Comparison of ENCODE assay signal across 15 cellular contexts in the genomic region with DNA sequence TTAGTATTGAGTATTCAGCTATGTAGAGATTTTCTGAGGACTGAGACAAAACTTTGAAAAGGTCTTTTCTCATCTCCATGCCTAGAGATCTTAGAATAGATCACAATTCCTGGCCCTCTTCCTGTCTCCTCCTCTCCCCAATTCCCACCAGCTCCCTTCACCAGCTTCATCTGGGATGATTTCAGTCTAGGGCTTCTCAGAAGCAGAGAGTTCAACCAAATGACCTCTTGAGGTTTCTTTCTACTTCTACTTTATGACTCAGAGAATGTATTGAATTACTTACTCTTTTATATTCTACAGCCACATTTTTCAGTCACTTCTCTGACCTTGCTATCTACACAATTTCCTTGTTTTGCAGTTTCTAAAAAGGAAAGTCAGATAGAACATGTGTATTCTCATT. TPM values are rescaled to one million over a fixed set of nuclear protein-coding genes. Genes with fewer than 3 reads are reported as not detected.
DNase-seq lines count a peak whose midpoint lies in the region; ATAC-seq, FAIRE-seq and TF ChIP-seq lines count a peak whose summit lies in the region.
"Had no signal": no experiment of that assay in that cellular context is flagged by ENCODE, and none has a peak within 500 bp of the region (broad histone marks: within the 10 kb centered on the region; RNA-seq: fewer than 3 reads in every experiment).

No MANE protein-coding gene starts in this region.

- H3K27ac ChIP-seq in PC-3 (ENCODE audit: low read length), result peak overlapping the region; percentile 3; the same call in 1 of the 2 replicates
- peak overlapping the region; percentile 77 for H3K27ac ChIP-seq in endothelial cell of umbilical vein (ENCODE audit: insufficient read depth, low read depth, low read length)
- peak overlapping the region; percentile 76 for H3K27ac ChIP-seq in osteoblast (ENCODE audit: low read depth, low read length)
- H3K27ac ChIP-seq: neutrophil, SJSA1, stomach had no signal

- 0 out of 2 replicates have a peak overlapping the region, but pooled peaks have one; percentile 14 for H3K4me2 ChIP-seq in PC-3 (ENCODE audit: low read length)
- H3K4me2 ChIP-seq in endothelial cell of umbilical vein (ENCODE audit: insufficient read depth, low read length), result peak overlapping the region; percentile 52
- peak overlapping the region; percentile 44 for H3K4me2 ChIP-seq in osteoblast (ENCODE audit: insufficient read depth, low read length)

- peaks cover 25% of the 10 kb centered on the region for H3K4me1 ChIP-seq in PC-3 (ENCODE audit: insufficient read depth, low read length)
- peaks cover 21% of the 10 kb centered on the region for H3K4me1 ChIP-seq in endothelial cell of umbilical vein (ENCODE audit: control insufficient read depth, extremely low read depth, insufficient read depth, low read length)
- peaks cover 17% of the 10 kb centered on the region for H3K4me1 ChIP-seq in osteoblast (ENCODE audit: insufficient read depth, low read length)
- H3K4me1 ChIP-seq: stomach had no signal

- H3K9ac ChIP-seq in PC-3 (ENCODE audit: low read length), result no peak overlapping the region
- peak overlapping the region; percentile 47 for H3K9ac ChIP-seq in endothelial cell of umbilical vein (replicated peaks; ENCODE audit: extremely low read depth, insufficient read depth, low read length)

- DNase-seq in EL (peak; percentile 97), PC-3 (peak; percentile 86), endothelial cell of umbilical vein (ENCODE audit: low read depth, low spot score) (peak; percentile 63), osteoblast (ENCODE audit: insufficient read length, low spot score, missing footprints) (peak; percentile 90), NCI-H82 (lab: John Stamatoyannopoulos, UW) (no peak), NOMO-1 treated with DMSO at 0.1 percent for 48 hours (lab: John Stamatoyannopoulos, UW; ENCODE audit: unreplicated experiment) (no peak), GM19238 (ENCODE audit: insufficient read length, low spot score) (no peak)
- DNase-seq: activated CD4-positive, alpha-beta T cell treated with anti-CD3 and anti-CD28 coated beads, Interleukin-2, amount 10 ng/mL, durations not matched to agents 24 days and 14 days; endodermal cell; immature natural killer cell; NCI-H2171 treated with DMSO at 0.1 percent for 48 hours; stomach had no signal

- H3K4me3 ChIP-seq in PC-3 (ENCODE audit: low read length), result no peak overlapping the region
- no peak overlapping the region for H3K4me3 ChIP-seq in endothelial cell of umbilical vein (replicated peaks in 1 of 3; ENCODE audit: insufficient read depth in 1 of 3, low read depth in 1 of 3, low read length in 3 of 3)
- no peak overlapping the region for H3K4me3 ChIP-seq in osteoblast (ENCODE audit: insufficient read depth, low read length)
- H3K4me3 ChIP-seq: SJSA1, stomach had no signal

- no peaks in the 10 kb centered on the region for H3K9me3 ChIP-seq in PC-3 (ENCODE audit: low read length)
- no peaks in the 10 kb centered on the region for H3K9me3 ChIP-seq in endothelial cell of umbilical vein (replicated peaks; ENCODE audit: control insufficient read depth, insufficient read depth, low read length)
- H3K9me3 ChIP-seq in osteoblast (ENCODE audit: low read depth, low read length), result no peaks in the 10 kb centered on the region
- H3K9me3 ChIP-seq: neutrophil, stomach had no signal

- intact Hi-C loops in PC-3 (cut with micrococcal nuclease), result no loop called here
- intact Hi-C loops in endothelial cell of umbilical vein (cut with micrococcal nuclease), result loop anchor here (1.0 kb wide), 1 partner anchor 19 kb away; the partner anchor contains the start of gene SNX6

- peak; percentile 83 for ATAC-seq in PC-3
- no peak for ATAC-seq in HG03175 (IDR thresholded peaks at IDR 0.05; ENCODE audit: unreplicated experiment)

- BruUV-seq in PC-3 (replicated peaks; lab: Mats Ljungman, UMichigan) (no TSS peak), endothelial cell of umbilical vein (replicated peaks; lab: Mats Ljungman, UMichigan) (no TSS peak)

- TF ChIP-seq CTCF in PC-3 (conservative IDR thresholded peaks at IDR 0.05; ENCODE audit: low read depth, low read length), result no peak
- no peak for TF ChIP-seq CTCF in endothelial cell of umbilical vein (IDR thresholded peaks at IDR 0.05; ENCODE audit: extremely low read depth in 1 of 2, insufficient read depth in 1 of 2, low read depth in 1 of 2, low read length in 2 of 2)
- TF ChIP-seq CTCF in osteoblast (IDR thresholded peaks at IDR 0.05; ENCODE audit: extremely low read depth, low read depth, low read length), result no peak

- H4K20me1 ChIP-seq in PC-3 (ENCODE audit: low read length) (no peaks in the 10 kb centered on the region), endothelial cell of umbilical vein (replicated peaks; ENCODE audit: control insufficient read depth, extremely low read depth, insufficient read depth, low read length) (no peaks in the 10 kb centered on the region), osteoblast (ENCODE audit: insufficient read depth, low read length) (no peaks in the 10 kb centered on the region)

- H3K36me3 ChIP-seq in PC-3 (ENCODE audit: low read depth, low read length), result no peaks in the 10 kb centered on the region
- no peaks in the 10 kb centered on the region for H3K36me3 ChIP-seq in endothelial cell of umbilical vein (ENCODE audit: control insufficient read depth in 2 of 2, extremely low read depth in 1 of 2, insufficient read depth in 2 of 2, low read length in 2 of 2)
- no peaks in the 10 kb centered on the region for H3K36me3 ChIP-seq in osteoblast (ENCODE audit: insufficient read depth, low read length)
- H3K36me3 ChIP-seq: neutrophil, SJSA1, stomach had no signal

- TF ChIP-seq POLR2A in endothelial cell of umbilical vein (IDR thresholded peaks at IDR 0.05; ENCODE audit: low read depth, low read length), result no peak

- no peaks in the 10 kb centered on the region for H3K9me2 ChIP-seq in PC-3 (replicated peaks; ENCODE audit: low read length)

- H3K79me2 ChIP-seq in PC-3 (ENCODE audit: low read length) (no peaks in the 10 kb centered on the region), endothelial cell of umbilical vein (ENCODE audit: control insufficient read depth, insufficient read depth, low read length) (no peaks in the 10 kb centered on the region), osteoblast (ENCODE audit: insufficient read depth, low read length) (no peaks in the 10 kb centered on the region)

- H2AFZ ChIP-seq in PC-3 (ENCODE audit: low read length) (no peak overlapping the region), endothelial cell of umbilical vein (ENCODE audit: low read depth, low read length) (no peak overlapping the region), osteoblast (ENCODE audit: low read length) (no peak overlapping the region)

- no peaks in the 10 kb centered on the region for H3K27me3 ChIP-seq in PC-3 (ENCODE audit: low read length)
- no peaks in the 10 kb centered on the region for H3K27me3 ChIP-seq in endothelial cell of umbilical vein (ENCODE audit: control insufficient read depth in 2 of 2, insufficient read depth in 2 of 2, low read length in 2 of 2)
- H3K27me3 ChIP-seq in osteoblast (ENCODE audit: insufficient read depth, low read length), result no peaks in the 10 kb centered on the region
- H3K27me3 ChIP-seq: neutrophil, SJSA1, stomach had no signal

- POLR2A ChIA-PET in PC-3 (lab: Charles Lee; ENCODE audit: unreplicated experiment) (no interaction called here), endothelial cell of umbilical vein (lab: Charles Lee) (no interaction called here)

- H3K9me1 ChIP-seq in endothelial cell of umbilical vein (replicated peaks; ENCODE audit: control insufficient read depth, extremely low read depth, insufficient read depth, low read length), result no peaks in the 10 kb centered on the region

- H3F3A ChIP-seq in PC-3 (ENCODE audit: low read length, unreplicated experiment), result no peaks in the 10 kb centered on the region

- CTCF ChIA-PET in PC-3 (lab: Charles Lee), result no interaction called here
- CTCF ChIA-PET in endothelial cell of umbilical vein (lab: Charles Lee), result interaction anchor here (0.9 to 1.4 kb wide), 2 partner anchors 9 to 74 kb away, joined by 3 to 6 read pairs; no protein-coding TSS in a partner anchor

- dilution Hi-C loops in endothelial cell of umbilical vein (cut with MboI; ENCODE audit: extremely low pct_ligation_motif_present, low sequenced_read_pairs), result no loop called here

- peak; percentile 85 for FAIRE-seq in endothelial cell of umbilical vein (lab: Jason Lieb, UNC)

TF ChIP-seq in endothelial cell of umbilical vein, 7 proteins besides CTCF, POLR2A, EP300 and RAD21:
- TF ChIP-seq EZH2 (IDR thresholded peaks at IDR 0.05; ENCODE audit: borderline replicate concordance, low read depth, low read length, severe bottlenecking), result no peak
- peak; percentile 28 for TF ChIP-seq GATA2 (IDR thresholded peaks at IDR 0.05; ENCODE audit: insufficient read depth, insufficient read length, low read depth, low read length)
- TF ChIP-seq MAX (IDR thresholded peaks at IDR 0.05; ENCODE audit: insufficient read depth, insufficient read length), result no peak
- no peak for TF ChIP-seq MYC (IDR thresholded peaks at IDR 0.05; ENCODE audit: low read depth, low read length)
- TF ChIP-seq POLR2AphosphoS5 (IDR thresholded peaks at IDR 0.05; ENCODE audit: insufficient read depth, low read depth, low read length), result no peak
- TF ChIP-seq JUN (IDR thresholded peaks at IDR 0.05; ENCODE audit: borderline replicate concordance, insufficient read depth, insufficient read length, low read depth), result no peak
- peak; percentile 69 for TF ChIP-seq FOS (IDR thresholded peaks at IDR 0.05; ENCODE audit: borderline replicate concordance, insufficient read depth, low read length)

RNA-seq across cellular contexts. Expression of gene SNX6, which starts 19.4 kb away (rescaled TPM):
- total RNA-seq in PC-3 (2014; rRNA removed) (46.8 and 53.9 TPM in 2 replicates), endothelial cell of umbilical vein (91.6 and 95.1 TPM in 2 replicates), osteoblast (177 and 204 TPM in 2 replicates)
- 69.3 and 120 TPM in 2 replicates for polyA plus RNA-seq in endothelial cell of umbilical vein
- 69.3 and 136 TPM in 2 replicates for polyA plus RNA-seq in endothelial cell of umbilical vein (2011; cell fraction: cytosol; rRNA removed)
- polyA plus RNA-seq in endothelial cell of umbilical vein (2011; cell fraction: nucleus; rRNA removed), result 52.5 and 90.6 TPM in 2 replicates
- polyA plus RNA-seq in endothelial cell of umbilical vein (2012), result 92.0 and 153 TPM in 2 replicates
- 28.1 and 35.5 TPM in 2 replicates for polyA minus RNA-seq in endothelial cell of umbilical vein
- 18.3 TPM for polyA minus RNA-seq in endothelial cell of umbilical vein (2011; cell fraction: cytosol; rRNA and poly(A)+ RNA removed)
- polyA minus RNA-seq in endothelial cell of umbilical vein (2011; cell fraction: nucleus; rRNA and poly(A)+ RNA removed), result 27.8 and 33.3 TPM in 2 replicates

Comparison
In these comparisons a context has a peak if more than half of its experiments do, and no peak if none do; other contexts are left out.
1. DNase-seq: peak in EL (single experiment), PC-3 (single experiment), endothelial cell of umbilical vein (single experiment) and osteoblast (single experiment); none in NCI-H82 (single experiment), NOMO-1 treated with DMSO at 0.1 percent for 48 hours (single experiment) and GM19238 (single experiment).
2. H3K27ac ChIP-seq: peak in every context shown above with its lines; median percentile 77 in endothelial cell of umbilical vein; 76 in osteoblast; 3 in PC-3.
3. Peak in every context shown above with its lines, with median percentiles within 50 percentile points of each other: H3K4me2 ChIP-seq.